Comparison of ENCODE assay signal across 8 cellular contexts in the genomic region with DNA sequence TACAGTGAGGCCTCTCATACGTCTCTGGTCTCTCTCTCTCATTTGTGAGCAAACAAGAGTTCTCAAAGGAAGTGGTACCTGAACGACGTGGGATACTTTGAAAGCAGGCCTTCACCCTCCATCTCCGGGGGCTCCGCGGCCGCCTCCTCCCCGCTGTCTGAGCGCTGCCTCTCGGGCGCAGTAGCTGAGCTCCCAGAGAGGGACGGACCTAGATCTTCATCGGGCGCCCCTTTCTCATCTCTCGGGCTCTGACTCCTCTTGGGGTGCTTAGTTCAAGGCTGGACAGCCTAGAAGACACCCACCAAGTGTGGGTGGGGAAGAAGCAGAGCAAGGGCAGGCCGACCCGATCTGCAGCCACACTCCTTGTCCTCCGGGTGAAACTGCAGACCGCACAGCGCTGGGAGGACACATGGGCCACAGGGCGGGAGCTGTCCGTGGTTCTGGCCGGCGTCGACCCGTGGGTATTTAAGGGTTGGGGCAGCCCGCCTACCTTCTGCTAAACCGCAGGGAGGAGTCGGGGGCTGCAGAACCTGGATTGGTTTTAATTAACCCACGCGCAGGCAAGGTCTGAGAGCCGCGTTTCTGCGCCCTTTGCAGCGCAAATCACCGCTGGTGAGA.
A peak's percentile ranks its signal among the peaks of the same experiment; 100 is the strongest.
DNase-seq lines count a peak whose midpoint lies in the region; ATAC-seq lines count a peak whose summit lies in the region.

No MANE protein-coding gene starts in this region.

- H3K9me3 ChIP-seq in aorta (ENCODE audit: control insufficient read depth, low read length), result no peaks in the 10 kb centered on the region

- WGBS in aorta, 2 donors, result 5% methylated on average over 35 to 36 of the region's 36 CpGs

- intact Hi-C loops in aorta (cut with DNase I), result no loop called here

- H3K36me3 ChIP-seq in aorta (ENCODE audit: control insufficient read depth in 1 of 2, insufficient read depth in 2 of 2, low read length in 1 of 2), result no peaks in the 10 kb centered on the region

- H3K4me1 ChIP-seq in aorta (ENCODE audit: control insufficient read depth in 1 of 2, insufficient read depth in 2 of 2, low read length in 2 of 2), result no peaks in the 10 kb centered on the region

- H3K27me3 ChIP-seq in aorta (ENCODE audit: control insufficient read depth in 1 of 2, insufficient read depth in 2 of 2, low read length in 1 of 2), result no peaks in the 10 kb centered on the region

- ATAC-seq in aorta (ENCODE audit: low FRiP score), result no peak
- ATAC-seq in GM19467 (IDR thresholded peaks at IDR 0.05; ENCODE audit: unreplicated experiment), result no peak

- no peak overlapping the region for H3K4me3 ChIP-seq in aorta (ENCODE audit: low read length in 2 of 2)

- no peak overlapping the region for H3K27ac ChIP-seq in aorta (ENCODE audit: low read depth in 1 of 2, low read length in 2 of 2)

- in situ Hi-C loops in T47D (cut with HindIII; ENCODE audit: low pct_unique_long_range_greater_than_20kb, low sequenced_read_pairs), result no loop called here

- DNase-seq in stimulated activated CD4-positive, alpha-beta T cell treated with anti-CD3 and anti-CD28 coated beads, Interleukin-15, amount 100 ng/mL, for 24 hours, result peak; percentile 4
- no peak for DNase-seq in stimulated activated CD4-positive, alpha-beta T cell treated with anti-CD3 and anti-CD28 coated beads, Interleukin-4, amount 100 ng/mL, for 24 hours
- DNase-seq in T47D (ENCODE audit: low read depth in 1 of 2, low spot score in 1 of 2) (peak; percentile 56 to 64), left kidney (ENCODE audit: low read depth, low spot score) (peak; percentile 93), aorta (peak; percentile 50 to 81), medulla oblongata (ENCODE audit: extremely low spot score) (no peak), ureter (ENCODE audit: low spot score) (no peak)

Comparison
In these comparisons a context has a peak if more than half of its experiments do, and no peak if none do; other contexts are left out.
1. DNase-seq: peak in stimulated activated CD4-positive, alpha-beta T cell treated with anti-CD3 and anti-CD28 coated beads, Interleukin-15, amount 100 ng/mL, for 24 hours (single experiment), T47D (2 of 2), left kidney (single experiment) and aorta (2 of 2); none in stimulated activated CD4-positive, alpha-beta T cell treated with anti-CD3 and anti-CD28 coated beads, Interleukin-4, amount 100 ng/mL, for 24 hours (single experiment), medulla oblongata (single experiment) and ureter (single experiment).